1 cellular context compared by ENCODE assay signal in the genomic region with DNA sequence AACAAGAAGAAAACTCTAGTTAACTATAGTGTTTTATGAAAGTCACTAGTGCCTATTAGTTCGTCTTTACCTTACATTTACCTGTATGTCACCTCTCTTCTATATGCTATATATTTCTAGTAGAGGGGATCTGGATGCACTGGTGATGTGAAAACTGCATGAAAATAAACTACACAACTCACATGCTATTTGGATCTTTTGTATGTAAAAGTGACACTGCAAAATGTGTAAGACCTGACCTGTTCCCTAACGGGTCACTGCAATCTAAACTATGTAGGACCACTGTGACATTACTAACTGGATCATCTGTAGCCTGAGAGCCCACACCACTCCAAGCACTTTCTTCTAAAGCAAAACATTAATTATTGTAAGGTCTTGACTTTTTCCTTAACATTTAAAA.
A peak's percentile ranks its signal among the peaks of the same experiment; 100 is the strongest.
TF ChIP-seq lines count a peak whose summit lies in the region.

No MANE protein-coding gene starts in this region.

TF ChIP-seq in K562, 482 proteins besides CTCF, POLR2A, EP300 and RAD21 (continues in another document):
- TF ChIP-seq XRCC5 (IDR thresholded peaks at IDR 0.05; ENCODE audit: low read depth, low read length) (no peak), TAF15 (IDR thresholded peaks at IDR 0.05; ENCODE audit: low read depth, low read length) (no peak), BRD9 (IDR thresholded peaks at IDR 0.05; ENCODE audit: low read depth, partially characterized antibody) (no peak), RB1 (IDR thresholded peaks at IDR 0.05; ENCODE audit: low read depth) (no peak), ZNF561 (CRISPR knock-in tag; conservative IDR thresholded peaks at IDR 0.05) (no peak), MAFG (tag; conservative IDR thresholded peaks at IDR 0.05) (0 out of 2 replicates have a peak, but pooled peaks have one; percentile 4), MYBL2 (IDR thresholded peaks at IDR 0.05; ENCODE audit: low read depth) (no peak), MYBL2 (CRISPR knock-in tag; IDR thresholded peaks at IDR 0.05; ENCODE audit: borderline replicate concordance) (no peak), HNRNPUL1 (IDR thresholded peaks at IDR 0.05; ENCODE audit: low read length) (no peak), C11orf30 (IDR thresholded peaks at IDR 0.05; ENCODE audit: low read depth) (peak; percentile 51; the same call in 1 of the 2 replicates), MTA3 (IDR thresholded peaks at IDR 0.05; ENCODE audit: borderline replicate concordance) (no peak), NFE2 (IDR thresholded peaks at IDR 0.05; ENCODE audit: low read depth) (peak; percentile 73), MAFK (IDR thresholded peaks at IDR 0.05; ENCODE audit: low read length) (peak; percentile 35; the same call in 1 of the 2 replicates), BHLHE40 (IDR thresholded peaks at IDR 0.05; ENCODE audit: low read length) (peak; percentile 47; the same call in 1 of the 2 replicates), JUND (IDR thresholded peaks at IDR 0.05; ENCODE audit: borderline replicate concordance, low read depth, low read length) (no peak), JUND (tag; IDR thresholded peaks at IDR 0.05; ENCODE audit: borderline replicate concordance, low read depth, low read length) (no peak), KDM2B (CRISPR knock-in tag; IDR thresholded peaks at IDR 0.05) (no peak), ZBTB1 (CRISPR knock-in tag; IDR thresholded peaks at IDR 0.05; ENCODE audit: borderline replicate concordance, low read depth) (no peak), ZNF75A (CRISPR knock-in tag; IDR thresholded peaks at IDR 0.05) (no peak), RBM15 (IDR thresholded peaks at IDR 0.05; ENCODE audit: insufficient read depth, low read length) (no peak), SMARCC2 (IDR thresholded peaks at IDR 0.05; ENCODE audit: low read depth) (no peak), ADNP (tag; IDR thresholded peaks at IDR 0.05) (no peak)
- TF ChIP-seq, protein P1, sequence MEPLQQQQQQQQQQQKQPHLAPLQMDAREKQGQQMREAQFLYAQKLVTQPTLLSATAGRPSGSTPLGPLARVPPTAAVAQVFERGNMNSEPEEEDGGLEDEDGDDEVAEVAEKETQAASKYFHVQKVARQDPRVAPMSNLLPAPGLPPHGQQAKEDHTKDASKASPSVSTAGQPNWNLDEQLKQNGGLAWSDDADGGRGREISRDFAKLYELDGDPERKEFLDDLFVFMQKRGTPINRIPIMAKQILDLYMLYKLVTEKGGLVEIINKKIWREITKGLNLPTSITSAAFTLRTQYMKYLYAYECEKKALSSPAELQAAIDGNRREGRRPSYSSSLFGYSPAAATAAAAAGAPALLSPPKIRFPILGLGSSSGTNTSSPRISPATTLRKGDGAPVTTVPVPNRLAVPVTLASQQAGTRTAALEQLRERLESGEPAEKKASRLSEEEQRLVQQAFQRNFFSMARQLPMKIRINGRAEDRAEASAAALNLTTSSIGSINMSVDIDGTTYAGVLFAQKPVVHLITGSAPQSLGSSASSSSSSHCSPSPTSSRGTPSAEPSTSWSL (CRISPR knock-in tag; IDR thresholded peaks at IDR 0.05; ENCODE audit: borderline replicate concordance) = no peak
- TF ChIP-seq, protein P2, sequence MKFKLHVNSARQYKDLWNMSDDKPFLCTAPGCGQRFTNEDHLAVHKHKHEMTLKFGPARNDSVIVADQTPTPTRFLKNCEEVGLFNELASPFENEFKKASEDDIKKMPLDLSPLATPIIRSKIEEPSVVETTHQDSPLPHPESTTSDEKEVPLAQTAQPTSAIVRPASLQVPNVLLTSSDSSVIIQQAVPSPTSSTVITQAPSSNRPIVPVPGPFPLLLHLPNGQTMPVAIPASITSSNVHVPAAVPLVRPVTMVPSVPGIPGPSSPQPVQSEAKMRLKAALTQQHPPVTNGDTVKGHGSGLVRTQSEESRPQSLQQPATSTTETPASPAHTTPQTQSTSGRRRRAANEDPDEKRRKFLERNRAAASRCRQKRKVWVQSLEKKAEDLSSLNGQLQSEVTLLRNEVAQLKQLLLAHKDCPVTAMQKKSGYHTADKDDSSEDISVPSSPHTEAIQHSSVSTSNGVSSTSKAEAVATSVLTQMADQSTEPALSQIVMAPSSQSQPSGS (CRISPR knock-in tag; IDR thresholded peaks at IDR 0.05) = no peak
- TF ChIP-seq, protein P3, sequence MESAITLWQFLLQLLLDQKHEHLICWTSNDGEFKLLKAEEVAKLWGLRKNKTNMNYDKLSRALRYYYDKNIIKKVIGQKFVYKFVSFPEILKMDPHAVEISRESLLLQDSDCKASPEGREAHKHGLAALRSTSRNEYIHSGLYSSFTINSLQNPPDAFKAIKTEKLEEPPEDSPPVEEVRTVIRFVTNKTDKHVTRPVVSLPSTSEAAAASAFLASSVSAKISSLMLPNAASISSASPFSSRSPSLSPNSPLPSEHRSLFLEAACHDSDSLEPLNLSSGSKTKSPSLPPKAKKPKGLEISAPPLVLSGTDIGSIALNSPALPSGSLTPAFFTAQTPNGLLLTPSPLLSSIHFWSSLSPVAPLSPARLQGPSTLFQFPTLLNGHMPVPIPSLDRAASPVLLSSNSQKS (CRISPR knock-in tag; IDR thresholded peaks at IDR 0.05) = no peak
- TF ChIP-seq, protein P4, sequence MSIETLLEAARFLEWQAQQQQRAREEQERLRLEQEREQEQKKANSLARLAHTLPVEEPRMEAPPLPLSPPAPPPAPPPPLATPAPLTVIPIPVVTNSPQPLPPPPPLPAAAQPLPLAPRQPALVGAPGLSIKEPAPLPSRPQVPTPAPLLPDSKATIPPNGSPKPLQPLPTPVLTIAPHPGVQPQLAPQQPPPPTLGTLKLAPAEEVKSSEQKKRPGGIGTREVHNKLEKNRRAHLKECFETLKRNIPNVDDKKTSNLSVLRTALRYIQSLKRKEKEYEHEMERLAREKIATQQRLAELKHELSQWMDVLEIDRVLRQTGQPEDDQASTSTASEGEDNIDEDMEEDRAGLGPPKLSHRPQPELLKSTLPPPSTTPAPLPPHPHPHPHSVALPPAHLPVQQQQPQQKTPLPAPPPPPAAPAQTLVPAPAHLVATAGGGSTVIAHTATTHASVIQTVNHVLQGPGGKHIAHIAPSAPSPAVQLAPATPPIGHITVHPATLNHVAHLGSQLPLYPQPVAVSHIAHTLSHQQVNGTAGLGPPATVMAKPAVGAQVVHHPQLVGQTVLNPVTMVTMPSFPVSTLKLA (conservative IDR thresholded peaks at IDR 0.05) = peak in 1 of 2 experiments; percentile 23; a peak in 1 of 4 replicates
- TF ChIP-seq, protein P5, sequence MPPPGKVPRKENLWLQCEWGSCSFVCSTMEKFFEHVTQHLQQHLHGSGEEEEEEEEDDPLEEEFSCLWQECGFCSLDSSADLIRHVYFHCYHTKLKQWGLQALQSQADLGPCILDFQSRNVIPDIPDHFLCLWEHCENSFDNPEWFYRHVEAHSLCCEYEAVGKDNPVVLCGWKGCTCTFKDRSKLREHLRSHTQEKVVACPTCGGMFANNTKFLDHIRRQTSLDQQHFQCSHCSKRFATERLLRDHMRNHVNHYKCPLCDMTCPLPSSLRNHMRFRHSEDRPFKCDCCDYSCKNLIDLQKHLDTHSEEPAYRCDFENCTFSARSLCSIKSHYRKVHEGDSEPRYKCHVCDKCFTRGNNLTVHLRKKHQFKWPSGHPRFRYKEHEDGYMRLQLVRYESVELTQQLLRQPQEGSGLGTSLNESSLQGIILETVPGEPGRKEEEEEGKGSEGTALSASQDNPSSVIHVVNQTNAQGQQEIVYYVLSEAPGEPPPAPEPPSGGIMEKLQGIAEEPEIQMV (tag; conservative IDR thresholded peaks at IDR 0.05; ENCODE audit: low read depth) = no peak
- TF ChIP-seq, protein P6, sequence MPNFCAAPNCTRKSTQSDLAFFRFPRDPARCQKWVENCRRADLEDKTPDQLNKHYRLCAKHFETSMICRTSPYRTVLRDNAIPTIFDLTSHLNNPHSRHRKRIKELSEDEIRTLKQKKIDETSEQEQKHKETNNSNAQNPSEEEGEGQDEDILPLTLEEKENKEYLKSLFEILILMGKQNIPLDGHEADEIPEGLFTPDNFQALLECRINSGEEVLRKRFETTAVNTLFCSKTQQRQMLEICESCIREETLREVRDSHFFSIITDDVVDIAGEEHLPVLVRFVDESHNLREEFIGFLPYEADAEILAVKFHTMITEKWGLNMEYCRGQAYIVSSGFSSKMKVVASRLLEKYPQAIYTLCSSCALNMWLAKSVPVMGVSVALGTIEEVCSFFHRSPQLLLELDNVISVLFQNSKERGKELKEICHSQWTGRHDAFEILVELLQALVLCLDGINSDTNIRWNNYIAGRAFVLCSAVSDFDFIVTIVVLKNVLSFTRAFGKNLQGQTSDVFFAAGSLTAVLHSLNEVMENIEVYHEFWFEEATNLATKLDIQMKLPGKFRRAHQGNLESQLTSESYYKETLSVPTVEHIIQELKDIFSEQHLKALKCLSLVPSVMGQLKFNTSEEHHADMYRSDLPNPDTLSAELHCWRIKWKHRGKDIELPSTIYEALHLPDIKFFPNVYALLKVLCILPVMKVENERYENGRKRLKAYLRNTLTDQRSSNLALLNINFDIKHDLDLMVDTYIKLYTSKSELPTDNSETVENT (CRISPR knock-in tag; IDR thresholded peaks at IDR 0.05) = no peak
- TF ChIP-seq, protein P7, sequence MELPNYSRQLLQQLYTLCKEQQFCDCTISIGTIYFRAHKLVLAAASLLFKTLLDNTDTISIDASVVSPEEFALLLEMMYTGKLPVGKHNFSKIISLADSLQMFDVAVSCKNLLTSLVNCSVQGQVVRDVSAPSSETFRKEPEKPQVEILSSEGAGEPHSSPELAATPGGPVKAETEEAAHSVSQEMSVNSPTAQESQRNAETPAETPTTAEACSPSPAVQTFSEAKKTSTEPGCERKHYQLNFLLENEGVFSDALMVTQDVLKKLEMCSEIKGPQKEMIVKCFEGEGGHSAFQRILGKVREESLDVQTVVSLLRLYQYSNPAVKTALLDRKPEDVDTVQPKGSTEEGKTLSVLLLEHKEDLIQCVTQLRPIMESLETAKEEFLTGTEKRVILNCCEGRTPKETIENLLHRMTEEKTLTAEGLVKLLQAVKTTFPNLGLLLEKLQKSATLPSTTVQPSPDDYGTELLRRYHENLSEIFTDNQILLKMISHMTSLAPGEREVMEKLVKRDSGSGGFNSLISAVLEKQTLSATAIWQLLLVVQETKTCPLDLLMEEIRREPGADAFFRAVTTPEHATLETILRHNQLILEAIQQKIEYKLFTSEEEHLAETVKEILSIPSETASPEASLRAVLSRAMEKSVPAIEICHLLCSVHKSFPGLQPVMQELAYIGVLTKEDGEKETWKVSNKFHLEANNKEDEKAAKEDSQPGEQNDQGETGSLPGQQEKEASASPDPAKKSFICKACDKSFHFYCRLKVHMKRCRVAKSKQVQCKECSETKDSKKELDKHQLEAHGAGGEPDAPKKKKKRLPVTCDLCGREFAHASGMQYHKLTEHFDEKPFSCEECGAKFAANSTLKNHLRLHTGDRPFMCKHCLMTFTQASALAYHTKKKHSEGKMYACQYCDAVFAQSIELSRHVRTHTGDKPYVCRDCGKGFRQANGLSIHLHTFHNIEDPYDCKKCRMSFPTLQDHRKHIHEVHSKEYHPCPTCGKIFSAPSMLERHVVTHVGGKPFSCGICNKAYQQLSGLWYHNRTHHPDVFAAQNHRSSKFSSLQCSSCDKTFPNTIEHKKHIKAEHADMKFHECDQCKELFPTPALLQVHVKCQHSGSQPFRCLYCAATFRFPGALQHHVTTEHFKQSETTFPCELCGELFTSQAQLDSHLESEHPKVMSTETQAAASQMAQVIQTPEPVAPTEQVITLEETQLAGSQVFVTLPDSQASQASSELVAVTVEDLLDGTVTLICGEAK (IDR thresholded peaks at IDR 0.05) = no peak
- TF ChIP-seq, protein P7 (CRISPR knock-in tag; IDR thresholded peaks at IDR 0.05) = no peak
- TF ChIP-seq, protein P8, sequence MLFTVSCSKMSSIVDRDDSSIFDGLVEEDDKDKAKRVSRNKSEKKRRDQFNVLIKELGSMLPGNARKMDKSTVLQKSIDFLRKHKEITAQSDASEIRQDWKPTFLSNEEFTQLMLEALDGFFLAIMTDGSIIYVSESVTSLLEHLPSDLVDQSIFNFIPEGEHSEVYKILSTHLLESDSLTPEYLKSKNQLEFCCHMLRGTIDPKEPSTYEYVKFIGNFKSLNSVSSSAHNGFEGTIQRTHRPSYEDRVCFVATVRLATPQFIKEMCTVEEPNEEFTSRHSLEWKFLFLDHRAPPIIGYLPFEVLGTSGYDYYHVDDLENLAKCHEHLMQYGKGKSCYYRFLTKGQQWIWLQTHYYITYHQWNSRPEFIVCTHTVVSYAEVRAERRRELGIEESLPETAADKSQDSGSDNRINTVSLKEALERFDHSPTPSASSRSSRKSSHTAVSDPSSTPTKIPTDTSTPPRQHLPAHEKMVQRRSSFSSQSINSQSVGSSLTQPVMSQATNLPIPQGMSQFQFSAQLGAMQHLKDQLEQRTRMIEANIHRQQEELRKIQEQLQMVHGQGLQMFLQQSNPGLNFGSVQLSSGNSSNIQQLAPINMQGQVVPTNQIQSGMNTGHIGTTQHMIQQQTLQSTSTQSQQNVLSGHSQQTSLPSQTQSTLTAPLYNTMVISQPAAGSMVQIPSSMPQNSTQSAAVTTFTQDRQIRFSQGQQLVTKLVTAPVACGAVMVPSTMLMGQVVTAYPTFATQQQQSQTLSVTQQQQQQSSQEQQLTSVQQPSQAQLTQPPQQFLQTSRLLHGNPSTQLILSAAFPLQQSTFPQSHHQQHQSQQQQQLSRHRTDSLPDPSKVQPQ (CRISPR knock-in tag; IDR thresholded peaks at IDR 0.05; ENCODE audit: borderline replicate concordance) = no peak
- TF ChIP-seq, protein P9, sequence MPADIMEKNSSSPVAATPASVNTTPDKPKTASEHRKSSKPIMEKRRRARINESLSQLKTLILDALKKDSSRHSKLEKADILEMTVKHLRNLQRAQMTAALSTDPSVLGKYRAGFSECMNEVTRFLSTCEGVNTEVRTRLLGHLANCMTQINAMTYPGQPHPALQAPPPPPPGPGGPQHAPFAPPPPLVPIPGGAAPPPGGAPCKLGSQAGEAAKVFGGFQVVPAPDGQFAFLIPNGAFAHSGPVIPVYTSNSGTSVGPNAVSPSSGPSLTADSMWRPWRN (IDR thresholded peaks at IDR 0.05; ENCODE audit: low read depth) = no peak
